Comparison of ENCODE assay signal across 9 cellular contexts in the genomic region with DNA sequence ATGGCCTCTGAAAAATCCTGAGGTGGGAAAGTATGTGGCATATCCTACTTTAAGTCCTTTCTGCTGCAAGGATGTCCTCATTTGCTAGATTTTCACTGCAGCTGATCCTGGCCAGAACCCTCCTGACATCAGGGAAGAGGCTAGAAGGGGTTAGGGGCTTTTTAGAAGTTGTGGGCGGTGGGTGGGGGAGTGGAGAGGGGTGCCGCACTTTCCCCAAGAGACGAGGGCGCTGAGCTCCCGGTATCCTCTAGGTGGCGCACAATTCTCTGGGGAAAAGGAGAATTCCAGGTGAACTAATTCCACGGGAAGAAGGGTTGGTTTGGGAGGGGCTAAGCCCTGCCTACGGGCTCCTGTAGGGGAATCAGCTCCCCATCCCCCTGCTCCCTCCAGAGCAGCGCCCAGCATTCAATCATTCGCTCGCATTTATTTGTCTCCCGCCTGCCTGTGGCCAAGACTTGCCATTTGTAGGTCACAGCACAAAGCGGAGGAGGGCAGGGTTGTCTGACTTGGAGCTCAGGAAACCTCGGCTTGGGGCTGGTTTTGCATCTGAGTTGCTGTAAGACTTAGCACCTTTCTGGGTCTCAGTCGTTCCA. TPM values are rescaled to one million over a fixed set of nuclear protein-coding genes. Genes with fewer than 3 reads are reported as not detected.
A peak's percentile ranks its signal among the peaks of the same experiment; 100 is the strongest.
DNase-seq lines count a peak whose midpoint lies in the region; ATAC-seq and TF ChIP-seq lines count a peak whose summit lies in the region.
"Had no signal": no experiment of that assay in that cellular context is flagged by ENCODE, and none has a peak within 500 bp of the region (broad histone marks: within the 10 kb centered on the region; RNA-seq: fewer than 3 reads in every experiment).

No MANE protein-coding gene starts in this region.

- CTCF ChIA-PET in GM10248 (lab: Yijun Ruan, JAX): interaction anchor here (0.6 to 4.4 kb wide), 46 partner anchors 9 to 546 kb away, joined by 3 to 92 read pairs (median 4); a partner anchor contains a TSS

- peak; percentile 24 for DNase-seq in ACHN
- DNase-seq in GM10248 (ENCODE audit: extremely low spot score): peak; percentile 62
- DNase-seq in NCI-H748 (lab: John Stamatoyannopoulos, UW; ENCODE audit: unreplicated experiment): peak; percentile 67
- DNase-seq in esophagus squamous epithelium (lab: John Stamatoyannopoulos, UW): no peak
- no peak for DNase-seq in psoas muscle
- no peak for DNase-seq in uterus
- no peak for DNase-seq in lower leg skin (ENCODE audit: low spot score in 2 of 2)

- ATAC-seq in psoas muscle (no peak), HG03432 (IDR thresholded peaks at IDR 0.05; ENCODE audit: unreplicated experiment) (no peak)

- H3K9me3 ChIP-seq in esophagus squamous epithelium (no peaks in the 10 kb centered on the region), psoas muscle (no peaks in the 10 kb centered on the region), uterus (no peaks in the 10 kb centered on the region)

- H3K4me3 ChIP-seq in esophagus squamous epithelium (no peak overlapping the region), psoas muscle (no peak overlapping the region), uterus (no peak overlapping the region), lower leg skin (ENCODE audit: low read depth, poor library complexity, severe bottlenecking) (no peak overlapping the region)

- H3K36me3 ChIP-seq in esophagus squamous epithelium (no peaks in the 10 kb centered on the region), psoas muscle (ENCODE audit: insufficient read depth in 1 of 2, low read depth in 1 of 2) (no peaks in the 10 kb centered on the region), uterus (no peaks in the 10 kb centered on the region)

- POLR2A ChIA-PET in GM10248 (lab: Yijun Ruan, JAX): no interaction called here

- in situ Hi-C loops in ACHN (cut with HindIII; ENCODE audit: low pct_ligation_motif_present, low pct_unique_long_range_greater_than_20kb, low sequenced_read_pairs): no loop called here

- H3K27me3 ChIP-seq in esophagus squamous epithelium (peaks cover 0 to 57% (median 0%) of the 10 kb centered on the region in 4 donors), psoas muscle (ENCODE audit: insufficient read depth in 3 of 3, low read length in 2 of 3) (peaks cover 0 to 4% (median 3%) of the 10 kb centered on the region in 3 donors), uterus (peaks cover 0 to 4% of the 10 kb centered on the region in 2 donors)

- TF ChIP-seq CTCF in GM10248 (IDR thresholded peaks at IDR 0.05; ENCODE audit: control extremely low read depth, extremely low read depth, low read depth, missing control alignments): peak; percentile 68
- TF ChIP-seq CTCF in esophagus squamous epithelium (IDR thresholded peaks at IDR 0.05): peak in 5 of 6 experiments; percentile 41 to 62 (median 48)
- TF ChIP-seq CTCF in psoas muscle (IDR thresholded peaks at IDR 0.05): peak; percentile 46
- TF ChIP-seq CTCF in uterus (IDR thresholded peaks at IDR 0.05): peak in 2 of 4 experiments; percentile 13 to 20
- TF ChIP-seq CTCF in lower leg skin (IDR thresholded peaks at IDR 0.05): no peak

- peaks cover 0 to 18% (median 0%) of the 10 kb centered on the region in 3 donors for H3K4me1 ChIP-seq in esophagus squamous epithelium
- peaks cover 13% of the 10 kb centered on the region for H3K4me1 ChIP-seq in psoas muscle
- no peaks in the 10 kb centered on the region for H3K4me1 ChIP-seq in uterus

- no peak overlapping the region for H3K27ac ChIP-seq in esophagus squamous epithelium
- H3K27ac ChIP-seq in psoas muscle: no peak overlapping the region
- H3K27ac ChIP-seq in uterus: no peak overlapping the region

- no peak for TF ChIP-seq POLR2A in esophagus squamous epithelium (IDR thresholded peaks at IDR 0.05)
- TF ChIP-seq POLR2A in uterus (IDR thresholded peaks at IDR 0.05): no peak
- TF ChIP-seq POLR2A in lower leg skin (IDR thresholded peaks at IDR 0.05): no peak

- 6 to 7% methylated on average over 9 to 12 of the region's 15 CpGs for whole genome bisulfite sequencing in esophagus squamous epithelium, 2 donors
- WGBS in psoas muscle, 3 donors: 12 to 16% (median 15%) methylated on average over 15 of the region's 15 CpGs
- 4 to 7% methylated on average over 15 of the region's 15 CpGs for WGBS in lower leg skin, 2 donors

- intact Hi-C loops in esophagus squamous epithelium (cut with DNase I): no loop called here
- intact Hi-C loops in psoas muscle (cut with DNase I): loop anchor here in 1 of 2 donors (5.0 kb wide), 1 partner anchor 86 kb away; no protein-coding TSS in a partner anchor
- intact Hi-C loops in uterus (cut with DNase I; ENCODE audit: low total_unique reads): no loop called here
- intact Hi-C loops in lower leg skin (cut with DNase I; ENCODE audit: low total_unique reads): no loop called here

RNA-seq across cellular contexts. Expression of a gene that starts 42.9 kb away (rescaled TPM):
- total RNA-seq in esophagus squamous epithelium: not detected
- not detected for total RNA-seq in psoas muscle
- not detected for polyA plus RNA-seq in psoas muscle
- total RNA-seq in uterus: under 1 TPM in 1 of 4 donors, not detected in 3; 0.14 TPM
- total RNA-seq in lower leg skin: not detected
- polyA plus RNA-seq: esophagus had no signal

Comparison
In these comparisons a context has a peak if more than half of its experiments do, and no peak if none do; other contexts are left out.
1. DNase-seq: peak in ACHN (single experiment), GM10248 (single experiment) and NCI-H748 (single experiment); none in esophagus squamous epithelium (single experiment), psoas muscle (0 of 2), uterus (0 of 2) and lower leg skin (0 of 2).
2. CTCF ChIP-seq: peak in GM10248 (single experiment), esophagus squamous epithelium (5 of 6) and psoas muscle (single experiment); none in lower leg skin (0 of 3).